ENCODE assay signal across 8 cellular contexts in genomic region chr20:32358883-32359632, GRCh38. TPM values are rescaled to one million over a fixed set of nuclear protein-coding genes. Genes with fewer than 3 reads are reported as not detected.
A peak's percentile ranks its signal among the peaks of the same experiment; 100 is the strongest.
DNase-seq lines count a peak whose midpoint lies in the region; ATAC-seq and TF ChIP-seq lines count a peak whose summit lies in the region.

No MANE protein-coding gene starts in this region.

- no peaks in the 10 kb centered on the region for H3K36me3 ChIP-seq in endocrine pancreas (ENCODE audit: control insufficient read depth, insufficient read depth, low read length)

- H3K27me3 Mint-ChIP-seq in activated CD8-positive, alpha-beta memory T cell treated with anti-CD3 and anti-CD28 coated beads, Interleukin-2, amount 10 ng/mL, durations not matched to agents 7 days and 5 days, result no peaks in the 10 kb centered on the region

- DNase-seq in DMS114 treated with DMSO at 0.1 percent for 48 hours (lab: John Stamatoyannopoulos, UW; ENCODE audit: unreplicated experiment), result peak; percentile 47
- no peak for DNase-seq in HFF-Myc (ENCODE audit: extremely low read depth, low read depth)
- peak; percentile 91 for DNase-seq in NCI-H69 (lab: John Stamatoyannopoulos, UW)
- peak; percentile 86 for DNase-seq in activated CD8-positive, alpha-beta memory T cell treated with anti-CD3 and anti-CD28 coated beads, Interleukin-2, amount 10 ng/mL, durations not matched to agents 7 days and 5 days
- DNase-seq in mesenteric fat pad (ENCODE audit: low spot score), result peak; percentile 91
- DNase-seq in stimulated activated CD8-positive, alpha-beta memory T cell treated with anti-CD3 and anti-CD28 coated beads, Interleukin-15, amount 100 ng/mL, for 4 hours (ENCODE audit: low read depth in 2 of 2), result peak; percentile 47 to 60
- DNase-seq in NCI-H128 (lab: John Stamatoyannopoulos, UW; ENCODE audit: unreplicated experiment), result no peak

- TF ChIP-seq CTCF in HFF-Myc (IDR thresholded peaks at IDR 0.05; ENCODE audit: low read depth, low read length, missing control alignments), result no peak

- ATAC-seq in activated CD8-positive, alpha-beta memory T cell treated with anti-CD3 and anti-CD28 coated beads, Interleukin-2, amount 10 ng/mL, durations not matched to agents 7 days and 5 days, result peak; percentile 27

- peak overlapping the region; percentile 89 for H3K9ac ChIP-seq in endocrine pancreas (ENCODE audit: control insufficient read depth, insufficient read depth, low read length)

- H3K4me3 Mint-ChIP-seq in activated CD8-positive, alpha-beta memory T cell treated with anti-CD3 and anti-CD28 coated beads, Interleukin-2, amount 10 ng/mL, durations not matched to agents 7 days and 5 days, result peak overlapping the region; percentile 87

- no peaks in the 10 kb centered on the region for H3K9me3 ChIP-seq in endocrine pancreas (ENCODE audit: control insufficient read depth, low read length)

- no peaks in the 10 kb centered on the region for H3K27me3 ChIP-seq in endocrine pancreas (ENCODE audit: control insufficient read depth, insufficient read depth, low read length)

- H3K4me3 ChIP-seq in HFF-Myc (replicated peaks; ENCODE audit: low read depth, low read length) (peak overlapping the region; percentile 93), endocrine pancreas (ENCODE audit: control insufficient read depth, insufficient read depth, low read length) (peak overlapping the region; percentile 87)

- peak overlapping the region; percentile 88 for H3K27ac Mint-ChIP-seq in activated CD8-positive, alpha-beta memory T cell treated with anti-CD3 and anti-CD28 coated beads, Interleukin-2, amount 10 ng/mL, durations not matched to agents 7 days and 5 days

- CTCF ChIA-PET in activated CD8-positive, alpha-beta memory T cell treated with anti-CD3 and anti-CD28 coated beads, Interleukin-2, amount 10 ng/mL, durations not matched to agents 7 days and 5 days (lab: Charles Lee), result interaction anchor here (0.6 to 1.9 kb wide), 9 partner anchors 8 to 381 kb away, joined by 3 to 6 read pairs (median 4); no protein-coding TSS in a partner anchor

- no peaks in the 10 kb centered on the region for H3K9me3 Mint-ChIP-seq in activated CD8-positive, alpha-beta memory T cell treated with anti-CD3 and anti-CD28 coated beads, Interleukin-2, amount 10 ng/mL, durations not matched to agents 7 days and 5 days (ENCODE audit: low read depth)

- peaks cover 72% of the 10 kb centered on the region for H3K4me1 Mint-ChIP-seq in activated CD8-positive, alpha-beta memory T cell treated with anti-CD3 and anti-CD28 coated beads, Interleukin-2, amount 10 ng/mL, durations not matched to agents 7 days and 5 days

- H3K4me1 ChIP-seq in endocrine pancreas (ENCODE audit: control insufficient read depth, insufficient read depth, low read length), result peaks cover 3% of the 10 kb centered on the region

- peaks cover 21% of the 10 kb centered on the region for H3K36me3 Mint-ChIP-seq in activated CD8-positive, alpha-beta memory T cell treated with anti-CD3 and anti-CD28 coated beads, Interleukin-2, amount 10 ng/mL, durations not matched to agents 7 days and 5 days

RNA-seq across cellular contexts. Expression of gene ASXL1, which starts 0.9 kb away (rescaled TPM):
- total RNA-seq in activated CD8-positive, alpha-beta memory T cell treated with anti-CD3 and anti-CD28 coated beads, Interleukin-2, amount 10 ng/mL, durations not matched to agents 7 days and 5 days, result 100 to 1,000 TPM; 134 to 135 TPM
- total RNA-seq in mesenteric fat pad, result 75.3 TPM

Comparison
In these comparisons a context has a peak if more than half of its experiments do, and no peak if none do; other contexts are left out.
1. DNase-seq: peak in DMS114 treated with DMSO at 0.1 percent for 48 hours (single experiment), NCI-H69 (single experiment), activated CD8-positive, alpha-beta memory T cell treated with anti-CD3 and anti-CD28 coated beads, Interleukin-2, amount 10 ng/mL, durations not matched to agents 7 days and 5 days (single experiment), mesenteric fat pad (single experiment) and stimulated activated CD8-positive, alpha-beta memory T cell treated with anti-CD3 and anti-CD28 coated beads, Interleukin-15, amount 100 ng/mL, for 4 hours (2 of 2); none in HFF-Myc (single experiment) and NCI-H128 (single experiment).